ENCODE assay signal across 23 cellular contexts in genomic region chr2:158620656-158621055, GRCh38.
DNase-seq lines count a peak whose midpoint lies in the region; ATAC-seq, FAIRE-seq and TF ChIP-seq lines count a peak whose summit lies in the region.
"Had no signal": no experiment of that assay in that cellular context is flagged by ENCODE, and none has a peak within 500 bp of the region (broad histone marks: within the 10 kb centered on the region; RNA-seq: fewer than 3 reads in every experiment).

No MANE protein-coding gene starts in this region.

- H3K9me3 ChIP-seq in A549 (peaks cover 2% of the 10 kb centered on the region; the same call in 1 of the 3 replicates), T-helper 17 cell (ENCODE audit: control insufficient read depth, low read length, poor library complexity, severe bottlenecking) (no peaks in the 10 kb centered on the region), endodermal cell (ENCODE audit: control insufficient read depth, low read length) (peaks cover 34% of the 10 kb centered on the region)
- H3K9me3 ChIP-seq: BLaER1 treated with 17β-estradiol and CSF1 and Interleukin-3, amounts not matched to agents 10 nM and 100 nM; Caco-2 had no signal

- ATAC-seq in A549 (no peak), T-helper 17 cell (no peak), HG03175 (IDR thresholded peaks at IDR 0.05; ENCODE audit: unreplicated experiment) (no peak)
- no peak for ATAC-seq in activated CD4-positive, CD25-positive, alpha-beta regulatory T cell treated with anti-CD3 and anti-CD28 coated beads, Interleukin-2, amount 50 U/mL, for 24 hours
- ATAC-seq: CD8-positive, alpha-beta T cell; GM12878 had no signal

- no peak for TF ChIP-seq EP300 in A549 (IDR thresholded peaks at IDR 0.05)

- H3K27ac Mint-ChIP-seq in T-helper 17 cell (peak overlapping the region; percentile 9), endodermal cell (no peak overlapping the region)
- H3K27ac Mint-ChIP-seq: B cell; CD4-positive, alpha-beta T cell; CD8-positive, alpha-beta T cell had no signal

- no peak overlapping the region for H3K4me3 ChIP-seq in A549
- peak overlapping the region; percentile 3 for H3K4me3 ChIP-seq in endodermal cell (ENCODE audit: low read length)
- H3K4me3 ChIP-seq: BLaER1 treated with 17β-estradiol and CSF1 and Interleukin-3, amounts not matched to agents 10 nM and 100 nM; GM12878 had no signal

- no peaks in the 10 kb centered on the region for H3K4me1 Mint-ChIP-seq in T-helper 17 cell
- H3K4me1 Mint-ChIP-seq in endodermal cell: no peaks in the 10 kb centered on the region
- H3K4me1 Mint-ChIP-seq: B cell had no signal

- WGBS in A549 (ENCODE audit: missing lambda C conversion rate): 99% methylated on average over 2 of the region's 2 CpGs
- 90% methylated on average over 2 of the region's 2 CpGs; no CpG with 5 or more reads in 1 of the 2 experiments for WGBS in endodermal cell (ENCODE audit: insufficient coverage in 1 of 2, insufficient read length in 1 of 2), 2 experiments

- H3K36me3 Mint-ChIP-seq in T-helper 17 cell (ENCODE audit: low read depth) (peaks cover 13% of the 10 kb centered on the region), endodermal cell (ENCODE audit: low read depth) (peaks cover 49% of the 10 kb centered on the region)

- H3K27me3 Mint-ChIP-seq in T-helper 17 cell (no peaks in the 10 kb centered on the region), endodermal cell (ENCODE audit: insufficient read depth) (no peaks in the 10 kb centered on the region)
- H3K27me3 Mint-ChIP-seq: B cell; CD4-positive, alpha-beta T cell had no signal

- TF ChIP-seq POLR2A in A549 (IDR thresholded peaks at IDR 0.05; ENCODE audit: low read length): no peak

- no peak for DNase-seq in A549 (ENCODE audit: low read depth in 1 of 2, low spot score in 1 of 2)
- DNase-seq in T-helper 17 cell: no peak
- DNase-seq in endodermal cell: no peak
- DNase-seq in pons (ENCODE audit: low spot score): peak; percentile 22
- no peak for DNase-seq in GDM1 (lab: John Stamatoyannopoulos, UW)
- DNase-seq: 8988T; AML-193; Caco-2; Calu3; CD4-positive, alpha-beta T cell; CD8-positive, alpha-beta T cell; DMS79 treated with DMSO at 0.1 percent for 48 hours had no signal

- POLR2A ChIA-PET in A549 (lab: Yijun Ruan, JAX): no interaction called here

- H3K36me3 ChIP-seq in endodermal cell (ENCODE audit: control insufficient read depth, insufficient read depth, low read length): peaks cover 65% of the 10 kb centered on the region

- peaks cover 4% of the 10 kb centered on the region for H3K9me3 Mint-ChIP-seq in endodermal cell
- H3K9me3 Mint-ChIP-seq: CD4-positive, alpha-beta T cell; CD8-positive, alpha-beta T cell had no signal

- H3K27ac ChIP-seq in A549 (no peak overlapping the region), endodermal cell (ENCODE audit: low read depth, low read length) (no peak overlapping the region)
- H3K27ac ChIP-seq: BLaER1 treated with 17β-estradiol and CSF1 and Interleukin-3, amounts not matched to agents 10 nM and 100 nM; C4-2B had no signal

- no peaks in the 10 kb centered on the region for H3K27me3 ChIP-seq in endodermal cell (ENCODE audit: control insufficient read depth, insufficient read depth, low read length, poor library complexity, severe bottlenecking)
- H3K27me3 ChIP-seq: BLaER1 treated with 17β-estradiol and CSF1 and Interleukin-3, amounts not matched to agents 10 nM and 100 nM had no signal

- peaks cover 17% of the 10 kb centered on the region for H3K4me1 ChIP-seq in A549
- H3K4me1 ChIP-seq in endodermal cell (ENCODE audit: control insufficient read depth, insufficient read depth, low read length): no peaks in the 10 kb centered on the region

- TF ChIP-seq RAD21 in A549 (conservative IDR thresholded peaks at IDR 0.05 in 1 of 2, IDR thresholded peaks at IDR 0.05 in 1 of 2): no peak

- no peak for FAIRE-seq in A549 (lab: Jason Lieb, UNC)
- FAIRE-seq: A204.1, D721Med, G401.6, GM12878, GM12892, GM18507 had no signal

- H3K4me2 ChIP-seq in A549: no peak overlapping the region
- H3K4me2 ChIP-seq: BLaER1 treated with 17β-estradiol and CSF1 and Interleukin-3, amounts not matched to agents 10 nM and 100 nM had no signal

- H3K4me3 Mint-ChIP-seq in T-helper 17 cell: no peak overlapping the region
- no peak overlapping the region for H3K4me3 Mint-ChIP-seq in endodermal cell
- H3K4me3 Mint-ChIP-seq: B cell; CD4-positive, alpha-beta T cell; CD8-positive, alpha-beta T cell had no signal

- H3K9ac ChIP-seq in endodermal cell (ENCODE audit: extremely low read depth, low read length, poor library complexity, severe bottlenecking): no peak overlapping the region
- H3K9ac ChIP-seq: BLaER1 treated with 17β-estradiol and CSF1 and Interleukin-3, amounts not matched to agents 10 nM and 100 nM had no signal

- CTCF ChIA-PET in A549 (lab: Yijun Ruan, JAX): no interaction called here

- no peak for TF ChIP-seq CTCF in A549 (IDR thresholded peaks at IDR 0.05)
- no peak for TF ChIP-seq CTCF in endodermal cell (conservative IDR thresholded peaks at IDR 0.05)

TF ChIP-seq in A549, 52 proteins besides CTCF, POLR2A, EP300 and RAD21:
- peak; percentile 31 for TF ChIP-seq MAFK (IDR thresholded peaks at IDR 0.05; ENCODE audit: partially characterized antibody)
- no peak for TF ChIP-seq GATA3 (IDR thresholded peaks at IDR 0.05; ENCODE audit: borderline replicate concordance)
- TF ChIP-seq TFCP2L1 (CRISPR knock-in tag; IDR thresholded peaks at IDR 0.05): no peak
- no peak for TF ChIP-seq SMC3 (IDR thresholded peaks at IDR 0.05)
